Comparison of ENCODE assay signal across 9 cellular contexts in genomic region chr18:46481048-46481846, GRCh38.
DNase-seq lines count a peak whose midpoint lies in the region; ATAC-seq, FAIRE-seq and TF ChIP-seq lines count a peak whose summit lies in the region.
"Had no signal": no experiment of that assay in that cellular context is flagged by ENCODE, and none has a peak within 500 bp of the region (broad histone marks: within the 10 kb centered on the region; RNA-seq: fewer than 3 reads in every experiment).

No MANE protein-coding gene starts in this region.

- H2AFZ ChIP-seq in neuronal stem cell (ENCODE audit: low read length), result peak overlapping the region; percentile 38

- intact Hi-C loops in aorta (cut with DNase I), result loop anchor here (5.0 kb wide), 2 partner anchors 199 to 309 kb away; a partner anchor contains a TSS

- H3K18ac ChIP-seq in neuronal stem cell (ENCODE audit: low read length), result peak overlapping the region; percentile 83

- no peak overlapping the region for H4K8ac ChIP-seq in neuronal stem cell (ENCODE audit: low read depth, low read length)

- no peak overlapping the region for H2BK5ac ChIP-seq in neuronal stem cell (ENCODE audit: low read length)

- no CpG with 5 or more reads among the region's 9 CpGs for WGBS in neuronal stem cell (ENCODE audit: extremely low coverage in 2 of 2, insufficient read length in 2 of 2, insufficient replicate concordance in 1 of 2), 2 donors
- 51 to 52% methylated on average over 9 of the region's 9 CpGs for WGBS in aorta, 2 donors

- no peak overlapping the region for H3K23ac ChIP-seq in neuronal stem cell (ENCODE audit: low read depth, low read length, poor library complexity)

- H3K79me1 ChIP-seq in neuronal stem cell (ENCODE audit: low read depth, low read length), result no peaks in the 10 kb centered on the region

- H3K4me3 ChIP-seq in epithelial cell of proximal tubule (ENCODE audit: low read depth, low read length) (no peak overlapping the region), neuronal stem cell (ENCODE audit: low read length in 2 of 2) (no peak overlapping the region), aorta (ENCODE audit: low read length in 2 of 2) (no peak overlapping the region)
- H3K4me3 ChIP-seq: skin epidermis had no signal

- no peak overlapping the region for H2BK12ac ChIP-seq in neuronal stem cell (ENCODE audit: low read length)

- peak; percentile 86 for TF ChIP-seq CTCF in epithelial cell of proximal tubule (conservative IDR thresholded peaks at IDR 0.05; ENCODE audit: low read depth, low read length)

- H3K36me3 ChIP-seq in neuronal stem cell (replicated peaks in 1 of 2; ENCODE audit: control insufficient read depth in 2 of 2, insufficient read depth in 2 of 2, low read length in 2 of 2), result no peaks in the 10 kb centered on the region
- H3K36me3 ChIP-seq in aorta (ENCODE audit: control insufficient read depth in 1 of 2, insufficient read depth in 2 of 2, low read length in 1 of 2), result no peaks in the 10 kb centered on the region

- H3K9me3 ChIP-seq in neuronal stem cell (replicated peaks in 1 of 2; ENCODE audit: control insufficient read depth in 2 of 2, insufficient read depth in 1 of 2, low read depth in 1 of 2, low read length in 2 of 2) (peaks cover 4 to 7% of the 10 kb centered on the region in 2 donors), aorta (ENCODE audit: control insufficient read depth, low read length) (peaks cover 1% of the 10 kb centered on the region)

- peak overlapping the region; percentile 0 for H3K14ac ChIP-seq in neuronal stem cell (ENCODE audit: low read length)

- H3K27ac ChIP-seq in neuronal stem cell (replicated peaks; ENCODE audit: low read length) (peak overlapping the region; percentile 64), aorta (ENCODE audit: low read depth in 1 of 2, low read length in 2 of 2) (no peak overlapping the region)
- H3K27ac ChIP-seq: skin epidermis had no signal

- FAIRE-seq in GM19239 (lab: Jason Lieb, UNC), result peak; percentile 82

- no peak overlapping the region for H3K9ac ChIP-seq in neuronal stem cell (ENCODE audit: low read depth, low read length, poor library complexity)

- DNase-seq in AML-193 (lab: John Stamatoyannopoulos, UW), result peak; percentile 30 to 33
- DNase-seq in GM19239 (ENCODE audit: insufficient read length, low spot score), result peak; percentile 44
- DNase-seq in NCI-H460 (ENCODE audit: extremely low read depth, low read depth), result peak; percentile 5
- peak; percentile 79 for DNase-seq in activated CD8-positive, alpha-beta memory T cell treated with anti-CD3 and anti-CD28 coated beads for 24 hours
- DNase-seq in epithelial cell of proximal tubule (ENCODE audit: low read depth), result peak; percentile 6
- peak; percentile 56 for DNase-seq in neuronal stem cell (ENCODE audit: low spot score)
- no peak for DNase-seq in aorta
- no peak for DNase-seq in NCI-H774 (lab: John Stamatoyannopoulos, UW)

- H3K27me3 ChIP-seq in neuronal stem cell (ENCODE audit: control insufficient read depth in 3 of 3, insufficient read depth in 3 of 3, low read depth in 1 of 3, low read length in 3 of 3) (peaks cover 0 to 22% (median 2%) of the 10 kb centered on the region in 3 experiments), aorta (ENCODE audit: control insufficient read depth in 1 of 2, insufficient read depth in 2 of 2, low read length in 1 of 2) (no peaks in the 10 kb centered on the region)

- ATAC-seq in aorta (ENCODE audit: low FRiP score), result peak; percentile 17

- no peak overlapping the region for H4K91ac ChIP-seq in neuronal stem cell (ENCODE audit: low read depth, low read length, poor library complexity)

- H3K4me1 ChIP-seq in neuronal stem cell (ENCODE audit: control insufficient read depth in 2 of 2, insufficient read depth in 1 of 2, low read depth in 1 of 2, low read length in 2 of 2) (peaks cover 11 to 18% of the 10 kb centered on the region in 2 donors), aorta (ENCODE audit: control insufficient read depth in 1 of 2, insufficient read depth in 2 of 2, low read length in 2 of 2) (no peaks in the 10 kb centered on the region)

- H3K4ac ChIP-seq in neuronal stem cell (ENCODE audit: low read length), result no peak overlapping the region

- H2AK5ac ChIP-seq in neuronal stem cell (ENCODE audit: low read depth, low read length), result no peak overlapping the region

- H3K4me2 ChIP-seq in neuronal stem cell (ENCODE audit: insufficient read depth, low read length, poor library complexity, severe bottlenecking), result no peak overlapping the region

- H2BK120ac ChIP-seq in neuronal stem cell (ENCODE audit: low read depth, low read length), result no peak overlapping the region

- no peak overlapping the region for H2BK15ac ChIP-seq in neuronal stem cell (ENCODE audit: low read length)

Comparison
In these comparisons a context has a peak if more than half of its experiments do, and no peak if none do; other contexts are left out.
1. DNase-seq: peak in AML-193 (2 of 2), GM19239 (single experiment), NCI-H460 (single experiment), activated CD8-positive, alpha-beta memory T cell treated with anti-CD3 and anti-CD28 coated beads for 24 hours (single experiment), epithelial cell of proximal tubule (single experiment) and neuronal stem cell (single experiment); none in aorta (0 of 2) and NCI-H774 (single experiment).